ENCODE assay signal across 14 cellular contexts in genomic region chr3:3023106-3023505, GRCh38.
"Had no signal": no experiment of that assay in that cellular context is flagged by ENCODE, and none has a peak within 500 bp of the region (broad histone marks: within the 10 kb centered on the region; RNA-seq: fewer than 3 reads in every experiment).

No MANE protein-coding gene starts in this region.

- H3K27me3 Mint-ChIP-seq: activated naive CD8-positive, alpha-beta T cell treated with anti-CD3 and anti-CD28 coated beads for 36 hours; stimulated activated naive CD8-positive, alpha-beta T cell treated with anti-CD3 and anti-CD28 coated beads, Interleukin-15, amount 100 ng/mL, for 72 hours had no signal

- H3K4me3 ChIP-seq: colonic mucosa, esophagus muscularis mucosa, sigmoid colon, upper lobe of left lung had no signal

- ATAC-seq: stimulated activated naive CD8-positive, alpha-beta T cell treated with anti-CD3 and anti-CD28 coated beads, Interleukin-15, amount 100 ng/mL, for 72 hours had no signal

- H3K9me3 ChIP-seq: colonic mucosa, esophagus muscularis mucosa, sigmoid colon, upper lobe of left lung had no signal

- DNase-seq: activated CD4-positive, alpha-beta T cell treated with anti-CD3 and anti-CD28 coated beads, Interleukin-2, amount 50 U/mL, for 1 hour; activated CD8-positive, alpha-beta memory T cell treated with anti-CD3 and anti-CD28 coated beads for 24 hours; activated naive CD8-positive, alpha-beta T cell treated with anti-CD3 and anti-CD28 coated beads for 36 hours; amygdala; central memory CD4-positive, alpha-beta T cell; colonic mucosa; sigmoid colon; stimulated activated CD4-positive, alpha-beta T cell treated with anti-CD3 and anti-CD28 coated beads, Interleukin-1b, Interleukin-23, amount 100 ng/mL, for 48 hours; stimulated activated naive CD8-positive, alpha-beta T cell treated with anti-CD3 and anti-CD28 coated beads, Interleukin-15, amount 100 ng/mL, for 72 hours; upper lobe of left lung had no signal

- H3K4me1 ChIP-seq: colonic mucosa, esophagus muscularis mucosa, sigmoid colon had no signal

- H3K36me3 Mint-ChIP-seq: activated naive CD8-positive, alpha-beta T cell treated with anti-CD3 and anti-CD28 coated beads for 36 hours; brain had no signal

- H3K9me3 Mint-ChIP-seq: activated naive CD8-positive, alpha-beta T cell treated with anti-CD3 and anti-CD28 coated beads for 36 hours; activated T-helper 1 cell treated with anti-CD3 and anti-CD28 coated beads, Interleukin-12 subunit alpha, Interleukin-12 subunit beta, Interleukin-2, Interleukin-4 antibody, amounts not matched to agents 30 ng/mL and 10 ng/mL and 1 ng/mL, durations not matched to agents 14 hours and 24 hours and 36 hours; stimulated activated naive CD8-positive, alpha-beta T cell treated with anti-CD3 and anti-CD28 coated beads, Interleukin-15, amount 100 ng/mL, for 72 hours; T-helper 2 cell treated with Interferon-gamma antibody and Interleukin-4, amounts not matched to agents 5 μg/mL and 100 μg/mL, for 36 hours had no signal

- H3K27me3 ChIP-seq: colonic mucosa, esophagus muscularis mucosa, sigmoid colon, upper lobe of left lung had no signal

- H3K4me3 Mint-ChIP-seq: activated naive CD8-positive, alpha-beta T cell treated with anti-CD3 and anti-CD28 coated beads for 36 hours; activated T-helper 1 cell treated with anti-CD3 and anti-CD28 coated beads, Interleukin-12 subunit alpha, Interleukin-12 subunit beta, Interleukin-2, Interleukin-4 antibody, amounts not matched to agents 30 ng/mL and 10 ng/mL and 1 ng/mL, durations not matched to agents 14 hours and 24 hours and 36 hours; brain; stimulated activated naive CD8-positive, alpha-beta T cell treated with anti-CD3 and anti-CD28 coated beads, Interleukin-15, amount 100 ng/mL, for 72 hours; T-helper 2 cell treated with Interferon-gamma antibody and Interleukin-4, amounts not matched to agents 5 μg/mL and 100 μg/mL, for 36 hours had no signal

- H3K27ac ChIP-seq: colonic mucosa, esophagus muscularis mucosa, sigmoid colon, upper lobe of left lung had no signal

- H3K27ac Mint-ChIP-seq: activated naive CD8-positive, alpha-beta T cell treated with anti-CD3 and anti-CD28 coated beads for 36 hours; activated T-helper 1 cell treated with anti-CD3 and anti-CD28 coated beads, Interleukin-12 subunit alpha, Interleukin-12 subunit beta, Interleukin-2, Interleukin-4 antibody, amounts not matched to agents 30 ng/mL and 10 ng/mL and 1 ng/mL, durations not matched to agents 14 hours and 24 hours and 36 hours; stimulated activated naive CD8-positive, alpha-beta T cell treated with anti-CD3 and anti-CD28 coated beads, Interleukin-15, amount 100 ng/mL, for 72 hours; T-helper 2 cell treated with Interferon-gamma antibody and Interleukin-4, amounts not matched to agents 5 μg/mL and 100 μg/mL, for 36 hours had no signal

- H3K36me3 ChIP-seq: colonic mucosa, esophagus muscularis mucosa, sigmoid colon, upper lobe of left lung had no signal
